8 cellular contexts compared by ENCODE assay signal in genomic region chr19:1651548-1652394, GRCh38. TPM values are rescaled to one million over a fixed set of nuclear protein-coding genes. Genes with fewer than 3 reads are reported as not detected.
DNase-seq lines count a peak whose midpoint lies in the region; ATAC-seq lines count a peak whose summit lies in the region.

No MANE protein-coding gene starts in this region.

- H3K4me1 ChIP-seq in SJSA1 (replicated peaks), result peaks cover 19% of the 10 kb centered on the region

- peak overlapping the region; percentile 91 for H3K4me3 ChIP-seq in SJSA1

- 0 out of 2 replicates have a peak overlapping the region, but pooled peaks have one; percentile 39 for H3K27ac ChIP-seq in SJSA1

- no peaks in the 10 kb centered on the region for H3K27me3 ChIP-seq in SJSA1 (replicated peaks)

- DNase-seq in NOMO-1 (lab: John Stamatoyannopoulos, UW; ENCODE audit: unreplicated experiment in 2 of 2) (peak; percentile 20 to 25), NOMO-1 treated with DMSO at 0.1 percent for 48 hours (lab: John Stamatoyannopoulos, UW; ENCODE audit: unreplicated experiment) (no peak), SJSA1 (ENCODE audit: low read depth in 1 of 2, low spot score in 2 of 2) (peak in 1 of 2 experiments; percentile 62), astrocyte of the hippocampus (ENCODE audit: low read depth, low spot score) (peak; percentile 65), iPS-NIHi11 (ENCODE audit: low spot score) (peak; percentile 59)
- peak; percentile 35 to 52 for DNase-seq in stimulated activated CD4-positive, alpha-beta T cell treated with anti-CD3 and anti-CD28 coated beads, Interleukin-1b, Interleukin-23, amount 100 ng/mL, for 4 hours (ENCODE audit: low read depth in 2 of 2)

- no peaks in the 10 kb centered on the region for H3K9me3 ChIP-seq in SJSA1 (replicated peaks)

- ATAC-seq in HG02870 (IDR thresholded peaks at IDR 0.05; ENCODE audit: unreplicated experiment) (no peak), HG03139 (IDR thresholded peaks at IDR 0.05; ENCODE audit: unreplicated experiment) (no peak)

- peaks cover 27% of the 10 kb centered on the region for H3K36me3 ChIP-seq in SJSA1

RNA-seq across cellular contexts. Expression of gene TCF3, which starts 0.6 kb away (rescaled TPM):
- 128 and 245 TPM in 2 replicates for total RNA-seq in SJSA1 (2014; rRNA removed; shearing (Covaris generic))

RNA-seq across cellular contexts. Expression of gene UQCR11, which starts 46.5 kb away (rescaled TPM):
- total RNA-seq in SJSA1 (2014; rRNA removed; shearing (Covaris generic)), result 60.1 and 83.4 TPM in 2 replicates

RNA-seq across cellular contexts. Expression of gene MBD3, which starts 59.1 kb away (rescaled TPM):
- 128 and 130 TPM in 2 replicates for total RNA-seq in SJSA1 (2014; rRNA removed; shearing (Covaris generic))
